ENCODE assay signal across 8 cellular contexts in the genomic region with DNA sequence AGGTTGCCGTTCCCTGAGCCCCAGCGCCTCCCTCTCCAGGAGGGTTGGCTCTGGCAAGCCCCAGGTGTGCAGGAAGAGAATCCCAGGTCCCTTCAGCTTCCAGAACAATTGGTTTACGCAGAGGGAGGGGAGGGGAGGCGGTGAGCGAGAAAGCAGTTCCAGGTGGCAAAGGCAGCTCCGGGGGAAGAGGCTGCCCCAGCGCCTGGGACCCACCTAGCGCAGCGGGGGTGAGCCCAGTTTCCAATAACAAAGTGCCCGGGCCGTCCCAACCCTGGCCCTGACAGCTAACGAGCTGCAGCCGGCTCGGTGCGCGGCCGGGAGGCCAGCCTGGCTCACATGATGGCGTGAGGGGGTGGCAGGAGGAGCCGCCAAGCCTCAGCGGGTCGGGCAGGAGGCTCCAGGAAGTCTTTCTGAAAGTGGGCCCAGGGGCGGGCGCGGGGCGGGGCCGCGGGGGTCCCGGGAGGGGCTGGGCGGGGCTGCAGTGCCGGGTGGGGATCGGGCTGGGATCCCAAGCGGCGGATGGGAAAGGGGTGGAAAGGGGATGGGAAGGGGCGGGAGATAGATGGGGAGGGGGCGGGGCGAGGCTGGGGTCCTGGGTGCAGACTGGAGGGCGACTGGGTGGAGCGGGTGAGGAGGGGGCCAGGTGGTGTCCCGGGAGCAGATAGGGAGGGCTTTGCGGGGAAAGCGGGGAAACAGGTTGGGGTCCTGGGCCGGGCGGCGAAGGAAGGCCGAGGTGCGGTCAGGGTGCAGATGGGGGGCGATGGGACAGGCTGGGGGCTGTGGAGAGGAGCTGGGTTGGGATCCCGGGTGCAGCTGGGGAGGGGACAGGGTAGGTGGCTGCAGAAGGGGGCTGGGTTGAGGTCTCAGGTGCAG. TPM values are rescaled to one million over a fixed set of nuclear protein-coding genes. Genes with fewer than 3 reads are reported as not detected.
DNase-seq lines count a peak whose midpoint lies in the region; ATAC-seq and TF ChIP-seq lines count a peak whose summit lies in the region.

No MANE protein-coding gene starts in this region.

- H3K27ac ChIP-seq in muscle layer of colon (ENCODE audit: low read depth, low read length): peak overlapping the region; percentile 95
- H3K27ac ChIP-seq in transverse colon: peak overlapping the region; percentile 74 to 91 (median 90)

- no peak for TF ChIP-seq POLR2A in transverse colon (IDR thresholded peaks at IDR 0.05)

- peak; percentile 72 for ATAC-seq in activated CD4-positive, alpha-beta T cell treated with anti-CD3 and anti-CD28 coated beads for 36 hours
- ATAC-seq in HG02970 (IDR thresholded peaks at IDR 0.05; ENCODE audit: low FRiP score, unreplicated experiment): no peak
- ATAC-seq in HG02571 (IDR thresholded peaks at IDR 0.05; ENCODE audit: unreplicated experiment): no peak

- CTCF ChIA-PET in activated CD4-positive, alpha-beta T cell treated with anti-CD3 and anti-CD28 coated beads for 36 hours (lab: Charles Lee): interaction anchor here (0.5 to 1.1 kb wide), 4 partner anchors 17 to 120 kb away, joined by 3 to 5 read pairs (median 3); no protein-coding TSS in a partner anchor

- DNase-seq in activated CD4-positive, alpha-beta T cell treated with anti-CD3 and anti-CD28 coated beads for 36 hours: peak; percentile 61
- DNase-seq in activated CD4-positive, alpha-beta T cell treated with anti-CD3 and anti-CD28 coated beads for 1 hour: no peak
- DNase-seq in activated CD8-positive, alpha-beta memory T cell treated with anti-CD3 and anti-CD28 coated beads, Interleukin-2, amount 50 U/mL, for 48 hours: peak; percentile 72
- DNase-seq in fibroblast of mammary gland (ENCODE audit: low read depth) (peak; percentile 40), transverse colon (peak; percentile 50)

- no peak for TF ChIP-seq EP300 in transverse colon (IDR thresholded peaks at IDR 0.05; ENCODE audit: low read depth)

- POLR2A ChIA-PET in activated CD4-positive, alpha-beta T cell treated with anti-CD3 and anti-CD28 coated beads for 36 hours (lab: Charles Lee): interaction anchor here (0.6 kb wide), 1 partner anchor 23 kb away, joined by 3 read pairs; the partner anchor contains the start of gene DHRS3

- H3K4me1 ChIP-seq in muscle layer of colon (ENCODE audit: insufficient read depth, low read length) (peaks cover 85% of the 10 kb centered on the region), transverse colon (peaks cover 34 to 76% (median 52%) of the 10 kb centered on the region in 4 donors)

- H3K27me3 ChIP-seq in muscle layer of colon (ENCODE audit: control insufficient read depth in 1 of 2, insufficient read depth in 2 of 2, low read length in 2 of 2) (no peaks in the 10 kb centered on the region), transverse colon (no peaks in the 10 kb centered on the region)

- no peak overlapping the region for H3K27ac Mint-ChIP-seq in activated CD4-positive, alpha-beta T cell treated with anti-CD3 and anti-CD28 coated beads for 36 hours

- in situ Hi-C loops in transverse colon (cut with MboI; ENCODE audit: low pct_ligation_motif_present in 1 of 4, low pct_unique_long_range_greater_than_20kb in 1 of 4, low sequenced_read_pairs in 3 of 4): no loop called here

- WGBS in transverse colon (ENCODE audit: low coverage in 1 of 2), 2 donors: 4 to 9% methylated on average over 8 to 36 of the region's 48 CpGs

- peak overlapping the region; percentile 44 for H3K9ac ChIP-seq in muscle layer of colon (ENCODE audit: low read length)

- no peaks in the 10 kb centered on the region for H3K9me3 ChIP-seq in muscle layer of colon (ENCODE audit: low read length)
- H3K9me3 ChIP-seq in transverse colon: no peaks in the 10 kb centered on the region

- H3K9me3 Mint-ChIP-seq in activated CD4-positive, alpha-beta T cell treated with anti-CD3 and anti-CD28 coated beads for 36 hours (ENCODE audit: low read depth): no peaks in the 10 kb centered on the region

- H3K4me3 Mint-ChIP-seq in activated CD4-positive, alpha-beta T cell treated with anti-CD3 and anti-CD28 coated beads for 36 hours: peak overlapping the region; percentile 52

- H3K36me3 ChIP-seq in muscle layer of colon (ENCODE audit: insufficient read depth, low read length) (peaks cover 6% of the 10 kb centered on the region), transverse colon (no peaks in the 10 kb centered on the region)

- peaks cover 26% of the 10 kb centered on the region for H3K4me1 Mint-ChIP-seq in activated CD4-positive, alpha-beta T cell treated with anti-CD3 and anti-CD28 coated beads for 36 hours

- H3K4me3 ChIP-seq in fibroblast of mammary gland (ENCODE audit: control insufficient read depth, low read depth, low read length): peak overlapping the region; percentile 16
- peak overlapping the region; percentile 21 to 59 for H3K4me3 ChIP-seq in muscle layer of colon (ENCODE audit: low read depth in 1 of 2, low read length in 2 of 2)
- peak overlapping the region in 3 of 4 donors; percentile 8 to 43 (median 31) for H3K4me3 ChIP-seq in transverse colon

- H3K36me3 Mint-ChIP-seq in activated CD4-positive, alpha-beta T cell treated with anti-CD3 and anti-CD28 coated beads for 36 hours (ENCODE audit: low read depth): peaks cover 8% of the 10 kb centered on the region

- H3K27me3 Mint-ChIP-seq in activated CD4-positive, alpha-beta T cell treated with anti-CD3 and anti-CD28 coated beads for 36 hours: no peaks in the 10 kb centered on the region

- TF ChIP-seq CTCF in fibroblast of mammary gland (conservative IDR thresholded peaks at IDR 0.05; ENCODE audit: control insufficient read depth, insufficient read depth, low read depth, low read length): no peak
- no peak for TF ChIP-seq CTCF in transverse colon (IDR thresholded peaks at IDR 0.05)

- intact Hi-C loops in activated CD4-positive, alpha-beta T cell treated with anti-CD3 and anti-CD28 coated beads for 36 hours (cut with DNase I, micrococcal nuclease): no loop called here
- intact Hi-C loops in transverse colon (cut with DNase I; ENCODE audit: low total_unique reads): loop anchor here (2.0 kb wide), 1 partner anchor 22 kb away; no protein-coding TSS in a partner anchor

RNA-seq across cellular contexts. Expression of gene DHRS3, which starts 22.8 kb away (rescaled TPM):
- total RNA-seq in activated CD4-positive, alpha-beta T cell treated with anti-CD3 and anti-CD28 coated beads for 36 hours: 10 to 100 TPM; 33.3 to 34.6 TPM
- total RNA-seq in transverse colon: 100 to 1,000 TPM in 2 of 4 donors, 10 to 100 TPM in 2; 55.3 to 122 (median 103) TPM

RNA-seq across cellular contexts. Expression of gene AADACL4, which starts 48.7 kb away (rescaled TPM):
- not detected for total RNA-seq in activated CD4-positive, alpha-beta T cell treated with anti-CD3 and anti-CD28 coated beads for 36 hours
- total RNA-seq in transverse colon: not detected
